Comparison of ENCODE assay signal across 16 cellular contexts in genomic region chr15:51030649-51031316, GRCh38.
DNase-seq lines count a peak whose midpoint lies in the region; ATAC-seq, FAIRE-seq and TF ChIP-seq lines count a peak whose summit lies in the region.
"Had no signal": no experiment of that assay in that cellular context is flagged by ENCODE, and none has a peak within 500 bp of the region (broad histone marks: within the 10 kb centered on the region; RNA-seq: fewer than 3 reads in every experiment).

No MANE protein-coding gene starts in this region.

- in situ Hi-C loops in Panc1 (cut with HindIII; ENCODE audit: low pct_unique_long_range_greater_than_20kb, low sequenced_read_pairs): no loop called here

- DNase-seq in BJ (ENCODE audit: low read depth) (peak; percentile 22), Panc1 (ENCODE audit: low read depth, low spot score) (peak; percentile 63), pancreas (peak in 3 of 6 donors; percentile 14 to 53 (median 36)), Caco-2 (no peak)
- no peak for DNase-seq in naive thymus-derived CD4-positive, alpha-beta T cell
- DNase-seq: CD8-positive, alpha-beta memory T cell; KBM-7; left colon; NCI-H226; ovary had no signal

- H3K36me3 Mint-ChIP-seq in Caco-2 (ENCODE audit: insufficient read depth, unreplicated experiment): peaks cover 5% of the 10 kb centered on the region
- H3K36me3 Mint-ChIP-seq in naive thymus-derived CD4-positive, alpha-beta T cell: peaks cover 0 to 10% (median 5%) of the 10 kb centered on the region in 5 donors
- H3K36me3 Mint-ChIP-seq: activated naive CD4-positive, alpha-beta T cell treated with anti-CD3 and anti-CD28 coated beads, Interleukin-2, amount 50 U/mL, for 72 hours had no signal

- BruUV-seq in Panc1 (replicated peaks; lab: Mats Ljungman, UMichigan) (no TSS peak), Caco-2 (replicated peaks; lab: Mats Ljungman, UMichigan) (no TSS peak)

- intact Hi-C loops in Panc1 (cut with micrococcal nuclease; ENCODE audit: unreplicated experiment): no loop called here
- intact Hi-C loops in pancreas (cut with DNase I): no loop called here
- intact Hi-C loops in Caco-2 (cut with micrococcal nuclease; ENCODE audit: unreplicated experiment): no loop called here
- intact Hi-C loops in naive thymus-derived CD4-positive, alpha-beta T cell (cut with micrococcal nuclease): no loop called here

- 46 to 69% methylated on average over 6 of the region's 6 CpGs for WGBS in esophagus, 2 donors
- 72 to 82% methylated on average over 6 of the region's 6 CpGs for WGBS in pancreas, 2 donors

- POLR2A ChIA-PET in BJ (lab: Charles Lee) (interaction anchor here (0.5 kb wide), 1 partner anchor 1774 kb away, joined by 3 read pairs; no protein-coding TSS in a partner anchor), Panc1 (lab: Charles Lee) (no interaction called here), Caco-2 (lab: Charles Lee) (no interaction called here)
- POLR2A ChIA-PET in naive thymus-derived CD4-positive, alpha-beta T cell (lab: Charles Lee): no interaction called here

- H3K27ac ChIP-seq in Panc1 (ENCODE audit: low read length) (no peak overlapping the region), esophagus (ENCODE audit: low read depth in 2 of 2, low read length in 1 of 2) (peak overlapping the region; percentile 74 to 82), pancreas (no peak overlapping the region)
- H3K27ac ChIP-seq in naive thymus-derived CD4-positive, alpha-beta T cell (ENCODE audit: low read depth, low read length): no peak overlapping the region
- H3K27ac ChIP-seq: ovary had no signal

- H3K27me3 ChIP-seq in BJ (ENCODE audit: control insufficient read depth, insufficient read depth, low read length): no peaks in the 10 kb centered on the region
- H3K27me3 ChIP-seq in Panc1 (ENCODE audit: control insufficient read depth, insufficient read depth, low read length): no peaks in the 10 kb centered on the region
- H3K27me3 ChIP-seq in esophagus (ENCODE audit: control insufficient read depth in 1 of 2, insufficient read depth in 2 of 2, low read length in 2 of 2): no peaks in the 10 kb centered on the region
- no peaks in the 10 kb centered on the region for H3K27me3 ChIP-seq in pancreas
- H3K27me3 ChIP-seq in Caco-2 (replicated peaks; ENCODE audit: control insufficient read depth, insufficient read depth, low read length): no peaks in the 10 kb centered on the region
- no peaks in the 10 kb centered on the region for H3K27me3 ChIP-seq in naive thymus-derived CD4-positive, alpha-beta T cell (ENCODE audit: control insufficient read depth in 2 of 2, insufficient read depth in 2 of 2, low read length in 2 of 2)
- H3K27me3 ChIP-seq: ovary had no signal

- ATAC-seq in Panc1 (peak; percentile 83), pancreas (peak; percentile 63 to 89 (median 85)), GM21528 (IDR thresholded peaks at IDR 0.05; ENCODE audit: low FRiP score, unreplicated experiment) (no peak), GM19023 (IDR thresholded peaks at IDR 0.05; ENCODE audit: unreplicated experiment) (no peak)
- ATAC-seq in naive thymus-derived CD4-positive, alpha-beta T cell: no peak
- ATAC-seq: activated naive CD4-positive, alpha-beta T cell treated with anti-CD3 and anti-CD28 coated beads, Interleukin-2, amount 50 U/mL, for 72 hours; left colon; SK-N-SH treated with all-trans-retinoic acid at 6 μM for 48 hours had no signal

- peaks cover 39% of the 10 kb centered on the region for H3K9me3 Mint-ChIP-seq in Caco-2 (ENCODE audit: unreplicated experiment)
- H3K9me3 Mint-ChIP-seq in naive thymus-derived CD4-positive, alpha-beta T cell: peaks cover 0 to 4% (median 0%) of the 10 kb centered on the region in 11 donors
- H3K9me3 Mint-ChIP-seq: activated naive CD4-positive, alpha-beta T cell treated with anti-CD3 and anti-CD28 coated beads, Interleukin-2, amount 50 U/mL, for 72 hours had no signal

- TF ChIP-seq CTCF in BJ (IDR thresholded peaks at IDR 0.05; ENCODE audit: insufficient read depth, low read depth, low read length) (no peak), Panc1 (IDR thresholded peaks at IDR 0.05) (no peak), pancreas (IDR thresholded peaks at IDR 0.05) (no peak), Caco-2 (IDR thresholded peaks at IDR 0.05; ENCODE audit: insufficient read depth in 1 of 2, low read depth in 1 of 2, low read length in 1 of 2, severe bottlenecking in 1 of 2, unreplicated experiment in 1 of 2) (no peak)

- H3K27me3 Mint-ChIP-seq in Caco-2 (ENCODE audit: insufficient read depth, unreplicated experiment): no peaks in the 10 kb centered on the region
- H3K27me3 Mint-ChIP-seq in naive thymus-derived CD4-positive, alpha-beta T cell: no peaks in the 10 kb centered on the region

- H3K4me1 Mint-ChIP-seq in Caco-2 (ENCODE audit: low read depth, unreplicated experiment): no peaks in the 10 kb centered on the region
- no peaks in the 10 kb centered on the region for H3K4me1 Mint-ChIP-seq in naive thymus-derived CD4-positive, alpha-beta T cell
- H3K4me1 Mint-ChIP-seq: CD8-positive, alpha-beta memory T cell had no signal

- H3K4me3 Mint-ChIP-seq in Caco-2 (ENCODE audit: unreplicated experiment): no peak overlapping the region
- no peak overlapping the region for H3K4me3 Mint-ChIP-seq in naive thymus-derived CD4-positive, alpha-beta T cell
- H3K4me3 Mint-ChIP-seq: CD8-positive, alpha-beta memory T cell had no signal

- no peaks in the 10 kb centered on the region for H3K4me1 ChIP-seq in Panc1 (ENCODE audit: control insufficient read depth, insufficient read depth, low read length)
- H3K4me1 ChIP-seq in esophagus (ENCODE audit: control insufficient read depth in 2 of 2, insufficient read depth in 2 of 2, low read length in 1 of 2): peaks cover 3 to 15% of the 10 kb centered on the region in 2 donors
- no peaks in the 10 kb centered on the region for H3K4me1 ChIP-seq in pancreas
- H3K4me1 ChIP-seq in Caco-2: no peaks in the 10 kb centered on the region
- H3K4me1 ChIP-seq in naive thymus-derived CD4-positive, alpha-beta T cell (ENCODE audit: control insufficient read depth in 2 of 2, insufficient read depth in 2 of 2, low read length in 2 of 2): no peaks in the 10 kb centered on the region

- CTCF ChIA-PET in BJ (lab: Yijun Ruan, JAX): no interaction called here
- CTCF ChIA-PET in Panc1 (lab: Charles Lee): no interaction called here
- CTCF ChIA-PET in Caco-2 (lab: Charles Lee): no interaction called here
- CTCF ChIA-PET in naive thymus-derived CD4-positive, alpha-beta T cell (lab: Charles Lee): no interaction called here

- H3K27ac Mint-ChIP-seq in Caco-2 (ENCODE audit: unreplicated experiment): no peak overlapping the region
- H3K27ac Mint-ChIP-seq in naive thymus-derived CD4-positive, alpha-beta T cell: no peak overlapping the region
- H3K27ac Mint-ChIP-seq: activated naive CD4-positive, alpha-beta T cell treated with anti-CD3 and anti-CD28 coated beads, Interleukin-2, amount 50 U/mL, for 72 hours had no signal

- H3K36me3 ChIP-seq in BJ (ENCODE audit: control insufficient read depth, insufficient read depth, low read length) (no peaks in the 10 kb centered on the region), Panc1 (ENCODE audit: control insufficient read depth, insufficient read depth, low read length) (no peaks in the 10 kb centered on the region), esophagus (ENCODE audit: control insufficient read depth in 2 of 2, insufficient read depth in 2 of 2, low read length in 1 of 2) (no peaks in the 10 kb centered on the region), pancreas (no peaks in the 10 kb centered on the region), Caco-2 (ENCODE audit: control insufficient read depth, insufficient read depth, low read length) (no peaks in the 10 kb centered on the region)
- H3K36me3 ChIP-seq in naive thymus-derived CD4-positive, alpha-beta T cell (ENCODE audit: control insufficient read depth in 2 of 3, insufficient read depth in 3 of 3, low read length in 3 of 3): no peaks in the 10 kb centered on the region
- H3K36me3 ChIP-seq: ovary had no signal

- 0 out of 2 replicates have a peak, but pooled peaks cover 2% of the 10 kb centered on the region for H3K9me3 ChIP-seq in Panc1 (ENCODE audit: control insufficient read depth, insufficient read depth, low read depth, low read length)
- no peaks in the 10 kb centered on the region for H3K9me3 ChIP-seq in esophagus (ENCODE audit: control insufficient read depth in 2 of 2, insufficient read depth in 1 of 2, low read depth in 1 of 2, low read length in 1 of 2)
- H3K9me3 ChIP-seq in pancreas: no peaks in the 10 kb centered on the region
- H3K9me3 ChIP-seq in Caco-2: peaks cover 14% of the 10 kb centered on the region; the same call in 1 of the 2 replicates
- no peaks in the 10 kb centered on the region for H3K9me3 ChIP-seq in naive thymus-derived CD4-positive, alpha-beta T cell (ENCODE audit: control insufficient read depth in 2 of 3, low read length in 3 of 3)
- H3K9me3 ChIP-seq: ovary had no signal

- FAIRE-seq in pancreas (lab: Jason Lieb, UNC): no peak
- FAIRE-seq: GM12892 had no signal

- H3K4me3 ChIP-seq in BJ (ENCODE audit: low read depth, low read length): no peak overlapping the region
- no peak overlapping the region for H3K4me3 ChIP-seq in Panc1 (ENCODE audit: low read depth in 2 of 2, low read length in 2 of 2)
- H3K4me3 ChIP-seq in esophagus (ENCODE audit: low read depth in 1 of 2, low read length in 2 of 2): no peak overlapping the region
- no peak overlapping the region for H3K4me3 ChIP-seq in pancreas
- no peak overlapping the region for H3K4me3 ChIP-seq in Caco-2 (ENCODE audit: low read depth, low read length)
- no peak overlapping the region for H3K4me3 ChIP-seq in naive thymus-derived CD4-positive, alpha-beta T cell (ENCODE audit: low read length)
- H3K4me3 ChIP-seq: ovary had no signal

Comparison
In these comparisons a context has a peak if more than half of its experiments do, and no peak if none do; other contexts are left out.
1. DNase-seq: peak in BJ (single experiment) and Panc1 (single experiment); none in Caco-2 (0 of 2) and naive thymus-derived CD4-positive, alpha-beta T cell (0 of 9).
2. ATAC-seq: peak in Panc1 (single experiment) and pancreas (4 of 4); none in GM21528 (single experiment), naive thymus-derived CD4-positive, alpha-beta T cell (single experiment) and GM19023 (single experiment).
3. H3K27ac ChIP-seq: peak in esophagus (2 of 2); none in Panc1 (single experiment), pancreas (0 of 4) and naive thymus-derived CD4-positive, alpha-beta T cell (single experiment).